ENCODE assay signal across 14 cellular contexts in genomic region chrX:16319929-16320328, GRCh38.
"Had no signal": no experiment of that assay in that cellular context is flagged by ENCODE, and none has a peak within 500 bp of the region (broad histone marks: within the 10 kb centered on the region; RNA-seq: fewer than 3 reads in every experiment).

No MANE protein-coding gene starts in this region.

- H3K9me3 ChIP-seq: right atrium auricular region, tibial nerve, vagina had no signal

- DNase-seq: activated naive CD8-positive, alpha-beta T cell treated with anti-CD3 and anti-CD28 coated beads for 36 hours; amygdala; endodermal cell; kidney glomerular epithelial cell; nucleus accumbens; small intestine; stimulated activated CD4-positive, alpha-beta T cell treated with anti-CD3 and anti-CD28 coated beads, Interleukin-4, amount 100 ng/mL, for 4 hours; stimulated activated CD8-positive, alpha-beta memory T cell treated with anti-CD3 and anti-CD28 coated beads, Interleukin-4, amount 100 ng/mL, for 48 hours; stimulated activated naive CD4-positive, alpha-beta T cell treated with Interleukin-2 at 50 U/mL for 16 hours; substantia nigra had no signal

- H3K36me3 ChIP-seq: right atrium auricular region, tibial nerve, vagina had no signal

- H3K27me3 ChIP-seq: right atrium auricular region, tibial nerve, vagina had no signal

- H3K4me3 ChIP-seq: right atrium auricular region, tibial nerve, vagina had no signal

- H3K4me1 ChIP-seq: right atrium auricular region, tibial nerve, vagina had no signal

- ATAC-seq: natural killer cell treated with Interleukin-12 subunit alpha and Interleukin-12 subunit beta and Interleukin-15 and Interleukin-18, amount 100 ng/mL, for 72 hours had no signal

- H3K27ac ChIP-seq: right atrium auricular region, tibial nerve, vagina had no signal
